Comparison of ENCODE assay signal across 4 cellular contexts in genomic region chrX:77500164-77500563, GRCh38. TPM values are rescaled to one million over a fixed set of nuclear protein-coding genes. Genes with fewer than 3 reads are reported as not detected.
"Had no signal": no experiment of that assay in that cellular context is flagged by ENCODE, and none has a peak within 500 bp of the region (broad histone marks: within the 10 kb centered on the region; RNA-seq: fewer than 3 reads in every experiment).

No MANE protein-coding gene starts in this region.

RNA-seq across cellular contexts. Expression of gene FGF16, which starts 53.0 kb away (rescaled TPM):
- total RNA-seq: LHCN-M2, M059J, MCF 10A, NCI-H460 had no signal
